8 cellular contexts compared by ENCODE assay signal in the genomic region with DNA sequence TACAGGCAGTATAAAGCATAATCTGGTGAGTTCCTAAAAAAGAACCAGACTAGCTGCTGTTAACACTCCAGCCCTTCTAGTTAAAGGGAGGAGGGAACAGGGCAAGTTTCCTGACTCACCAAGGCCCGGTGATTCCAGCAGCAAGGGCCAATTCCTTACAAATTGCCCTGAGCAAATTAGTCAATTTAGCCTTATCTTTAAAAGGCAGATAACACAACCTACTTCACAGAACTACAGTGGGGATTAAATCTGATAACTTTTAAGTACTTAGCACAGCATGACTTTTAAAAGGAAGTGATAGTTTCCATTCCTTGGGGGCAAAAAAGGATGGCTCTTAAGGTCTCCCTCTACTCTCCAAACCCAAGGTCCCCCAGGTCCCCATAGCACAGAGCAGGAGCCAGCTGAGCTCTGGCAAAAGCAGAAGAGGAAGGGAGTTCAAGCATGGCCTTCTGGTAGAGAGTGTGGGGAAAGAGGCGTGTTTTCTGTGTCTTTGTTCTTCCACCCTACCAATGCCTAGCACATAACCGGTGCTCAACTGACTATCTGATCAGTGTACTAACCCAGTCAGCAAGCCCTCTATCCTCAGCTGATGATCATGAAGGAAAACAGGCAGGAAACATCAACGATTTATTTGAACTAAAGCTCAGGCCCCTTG. TPM values are rescaled to one million over a fixed set of nuclear protein-coding genes. Genes with fewer than 3 reads are reported as not detected.
DNase-seq lines count a peak whose midpoint lies in the region; ATAC-seq, FAIRE-seq and TF ChIP-seq lines count a peak whose summit lies in the region.

No MANE protein-coding gene starts in this region.

- no peak for TF ChIP-seq RAD21 in K562 (CRISPR knock-in tag; conservative IDR thresholded peaks at IDR 0.05 in 1 of 2, IDR thresholded peaks at IDR 0.05 in 1 of 2)

- peaks cover 86% of the 10 kb centered on the region for H3K79me2 ChIP-seq in Karpas-422 (ENCODE audit: low read length)
- H3K79me2 ChIP-seq in K562 (ENCODE audit: control insufficient read depth, insufficient read depth, low read length) = no peaks in the 10 kb centered on the region

- no peaks in the 10 kb centered on the region for H3K9me1 ChIP-seq in K562 (ENCODE audit: control insufficient read depth, insufficient read depth, low read length)

- H3K27ac Mint-ChIP-seq in activated naive CD4-positive, alpha-beta T cell treated with anti-CD3 and anti-CD28 coated beads, Interleukin-2, amount 10 ng/mL, durations not matched to agents 7 days and 5 days = peak overlapping the region; percentile 21

- in situ Hi-C loops in K562 (cut with MboI) = no loop called here

- H3K36me3 ChIP-seq in Karpas-422 (ENCODE audit: insufficient read depth, low read length) (peaks cover 48% of the 10 kb centered on the region), K562 (ENCODE audit: control insufficient read depth, insufficient read depth, low read length) (no peaks in the 10 kb centered on the region), stomach (peaks cover 0 to 6% (median 0%) of the 10 kb centered on the region in 4 donors)

- no TSS peak for BruUV-seq in K562 (replicated peaks; lab: Mats Ljungman, UMichigan)

- H3K4me1 Mint-ChIP-seq in activated naive CD4-positive, alpha-beta T cell treated with anti-CD3 and anti-CD28 coated beads, Interleukin-2, amount 10 ng/mL, durations not matched to agents 7 days and 5 days = peaks cover 68% of the 10 kb centered on the region

- H3K27me3 Mint-ChIP-seq in activated naive CD4-positive, alpha-beta T cell treated with anti-CD3 and anti-CD28 coated beads, Interleukin-2, amount 10 ng/mL, durations not matched to agents 7 days and 5 days = no peaks in the 10 kb centered on the region

- H3K9ac ChIP-seq in Karpas-422 (ENCODE audit: low read length) = peak overlapping the region; percentile 89
- H3K9ac ChIP-seq in K562 (ENCODE audit: insufficient read depth in 1 of 2, low read depth in 2 of 2, low read length in 2 of 2) = no peak overlapping the region

- no peak for ATAC-seq in K562

- CTCF ChIA-PET in activated naive CD4-positive, alpha-beta T cell treated with anti-CD3 and anti-CD28 coated beads, Interleukin-2, amount 10 ng/mL, durations not matched to agents 7 days and 5 days (lab: Charles Lee) = interaction anchor here (1.6 kb wide), 1 partner anchor 16 kb away, joined by 4 read pairs; no protein-coding TSS in a partner anchor
- CTCF ChIA-PET in K562 (lab: Yijun Ruan, JAX; ENCODE audit: low intra/inter-chr PET ratio) = no interaction called here

- H3K4me1 ChIP-seq in Karpas-422 (ENCODE audit: low read length) = peaks cover 74% of the 10 kb centered on the region
- H3K4me1 ChIP-seq in K562 (replicated peaks in 1 of 2; ENCODE audit: control insufficient read depth in 2 of 2, insufficient read depth in 2 of 2, low read length in 2 of 2) = peaks cover 0 to 16% of the 10 kb centered on the region in 2 experiments; a peak in 2 of 5 replicates
- peaks cover 34 to 75% (median 59%) of the 10 kb centered on the region in 4 donors for H3K4me1 ChIP-seq in stomach

- WGBS in K562 (ENCODE audit: insufficient coverage, low coverage, missing lambda C conversion rate) = 0% methylated on average over 4 of the region's 4 CpGs
- WGBS in stomach, 5 donors = 27 to 51% (median 35%) methylated on average over 4 of the region's 4 CpGs

- TF ChIP-seq EP300 in K562 (IDR thresholded peaks at IDR 0.05; ENCODE audit: low read length) (no peak), stomach (IDR thresholded peaks at IDR 0.05) (no peak)

- no peaks in the 10 kb centered on the region for H3K9me2 ChIP-seq in Karpas-422 (replicated peaks; ENCODE audit: insufficient read depth, low read length)

- H2AFZ ChIP-seq in Karpas-422 (ENCODE audit: low read length) = no peak overlapping the region
- no peak overlapping the region for H2AFZ ChIP-seq in K562 (ENCODE audit: low read depth, low read length)

- intact Hi-C loops in K562 (cut with micrococcal nuclease) (no loop called here), stomach (cut with DNase I; ENCODE audit: low total_unique reads) (no loop called here)

- peaks cover 44% of the 10 kb centered on the region for H3K36me3 Mint-ChIP-seq in activated naive CD4-positive, alpha-beta T cell treated with anti-CD3 and anti-CD28 coated beads, Interleukin-2, amount 10 ng/mL, durations not matched to agents 7 days and 5 days

- peak overlapping the region; percentile 95 for H3K27ac ChIP-seq in Karpas-422 (ENCODE audit: low read length)
- H3K27ac ChIP-seq in K562 (ENCODE audit: extremely low read depth, low read depth, low read length) = no peak overlapping the region
- peak overlapping the region in 4 of 5 donors; percentile 63 to 91 (median 68) for H3K27ac ChIP-seq in stomach

- POLR2A ChIA-PET in K562 (lab: Yijun Ruan, JAX) = no interaction called here

- FAIRE-seq in K562 (lab: Jason Lieb, UNC) = peak; percentile 15

- TF ChIP-seq POLR2A in K562 (conservative IDR thresholded peaks at IDR 0.05) = no peak
- TF ChIP-seq POLR2A in stomach (IDR thresholded peaks at IDR 0.05) = no peak

- H3K4me3 Mint-ChIP-seq in activated naive CD4-positive, alpha-beta T cell treated with anti-CD3 and anti-CD28 coated beads, Interleukin-2, amount 10 ng/mL, durations not matched to agents 7 days and 5 days = no peak overlapping the region

- peak; percentile 28 for DNase-seq in activated naive CD4-positive, alpha-beta T cell treated with anti-CD3 and anti-CD28 coated beads, Interleukin-2, amount 10 ng/mL, durations not matched to agents 7 days and 5 days
- DNase-seq in activated naive CD4-positive, alpha-beta T cell treated with Interleukin-2 at 50 U/mL for 16 hours = no peak
- DNase-seq in Karpas-422 (peak; percentile 87), K562 (ENCODE audit: extremely low read depth in 1 of 4, low spot score in 3 of 4) (no peak), stomach (peak; percentile 57), NCI-H774 (lab: John Stamatoyannopoulos, UW) (no peak), cerebellar nuclear complex (lab: John Stamatoyannopoulos, UW) (no peak), NCI-H2029 (lab: John Stamatoyannopoulos, UW) (no peak)

- H4K20me1 ChIP-seq in Karpas-422 (ENCODE audit: insufficient read depth, low read depth, low read length) (0 out of 2 replicates have a peak, but pooled peaks cover 4% of the 10 kb centered on the region), K562 (replicated peaks; ENCODE audit: control insufficient read depth, insufficient read depth, low read length) (0 out of 2 replicates have a peak, but pooled peaks cover 3% of the 10 kb centered on the region)

- H3K4me3 ChIP-seq in Karpas-422 (ENCODE audit: low read length) = peak overlapping the region; percentile 88
- H3K4me3 ChIP-seq in K562 = no peak overlapping the region
- peak overlapping the region in 1 of 4 donors; percentile 7 for H3K4me3 ChIP-seq in stomach

- no peak for TF ChIP-seq CTCF in K562 (IDR thresholded peaks at IDR 0.05 in 2 of 3, conservative IDR thresholded peaks at IDR 0.05 in 1 of 3; ENCODE audit: insufficient read depth in 2 of 3, low read depth in 1 of 3, low read length in 3 of 3)
- TF ChIP-seq CTCF in stomach (IDR thresholded peaks at IDR 0.05) = no peak

- H3K27me3 ChIP-seq in Karpas-422 (ENCODE audit: low read length) (no peaks in the 10 kb centered on the region), K562 (ENCODE audit: control insufficient read depth in 2 of 2, insufficient read depth in 2 of 2, low read length in 2 of 2) (peaks cover 6 to 24% of the 10 kb centered on the region in 2 experiments), stomach (no peaks in the 10 kb centered on the region)

- peaks cover 2% of the 10 kb centered on the region for H3K9me3 Mint-ChIP-seq in activated naive CD4-positive, alpha-beta T cell treated with anti-CD3 and anti-CD28 coated beads, Interleukin-2, amount 10 ng/mL, durations not matched to agents 7 days and 5 days

- no peaks in the 10 kb centered on the region for H3K9me3 ChIP-seq in Karpas-422 (ENCODE audit: low read length)
- H3K9me3 ChIP-seq in K562 (replicated peaks; ENCODE audit: control insufficient read depth, insufficient read depth, low read depth, low read length) = no peaks in the 10 kb centered on the region
- H3K9me3 ChIP-seq in stomach = no peaks in the 10 kb centered on the region

- peak overlapping the region; percentile 94 for H3K4me2 ChIP-seq in Karpas-422 (ENCODE audit: low read depth, low read length, poor library complexity, severe bottlenecking)
- no peak overlapping the region for H3K4me2 ChIP-seq in K562 (ENCODE audit: insufficient read depth, low read length)

TF ChIP-seq in K562, 482 proteins besides CTCF, POLR2A, EP300 and RAD21 (continues in another document):
- TF ChIP-seq ZNF445 (CRISPR knock-in tag; IDR thresholded peaks at IDR 0.05; ENCODE audit: low read depth) = no peak
- TF ChIP-seq BRD4 (IDR thresholded peaks at IDR 0.05) = no peak
- no peak for TF ChIP-seq SMARCA4 (IDR thresholded peaks at IDR 0.05)
- TF ChIP-seq FOXK1 (CRISPR knock-in tag; IDR thresholded peaks at IDR 0.05; ENCODE audit: borderline replicate concordance) = no peak

RNA-seq across cellular contexts. Expression of gene CDCA7L, which starts 4.0 kb away (rescaled TPM):
- total RNA-seq in Karpas-422 (2014; rRNA removed; shearing (Covaris generic); ENCODE audit: low replicate concordance) = 278 and 314 TPM in 2 replicates
- 10.8 and 10.9 TPM in 2 replicates for total RNA-seq in K562 (2011; cell fraction: chromatin; rRNA removed; ENCODE audit: low replicate concordance)
- 8.0 and 8.4 TPM in 2 replicates for total RNA-seq in K562 (2011; cell fraction: nucleolus; rRNA removed)
- 7.2 and 13.0 TPM in 2 replicates for total RNA-seq in K562 (2011; cell fraction: nucleoplasm; rRNA removed)
- total RNA-seq in K562 (2014; rRNA removed) (2.6 and 3.0 TPM in 2 replicates), K562 (2014; rRNA removed; fragmentation: Illumina TruSeq; extraction: Trizol) (4.3 and 4.9 TPM in 2 replicates), K562 (2015; rRNA removed; fragmentation: Illumina TruSeq; extraction: Trizol) (3.5 and 4.5 TPM in 2 replicates), K562 (2021) (3.1 and 3.8 TPM in 2 replicates), stomach (10 to 100 TPM in 3 of 5 donors, 1 to 10 TPM in 2; 5.4 to 89.8 (median 13.4) TPM)
- polyA plus RNA-seq in K562 (2011; rRNA removed) (17.6 and 32.4 TPM in 2 replicates), K562 (2014; fragmentation: Illumina TruSeq; extraction: Trizol) (3.7 and 5.2 TPM in 2 replicates), K562 (2014; fragmentation: Nextera tagmentation; extraction: Ambion mirVana) (1 to 10 TPM; 1.9 to 2.1 TPM), K562 (2014; rRNA removed) (2.3 and 4.3 TPM in 2 replicates), stomach (10 to 100 TPM; 17.8 to 37.6 (median 20.3) TPM)
- 13.1 and 15.3 TPM in 2 replicates for polyA plus RNA-seq in K562 (2011; cell fraction: cytosol; rRNA removed)
- polyA plus RNA-seq in K562 (2011; cell fraction: nucleus; rRNA removed) = 20.1 and 29.2 TPM in 2 replicates
- polyA plus RNA-seq in K562 (2012) = 1.00 and 1.7 TPM in 2 replicates
- polyA minus RNA-seq in K562 (2011; rRNA and poly(A)+ RNA removed) = 24.0 and 39.4 TPM in 2 replicates
- 14.4 and 16.5 TPM in 2 replicates for polyA minus RNA-seq in K562 (2011; cell fraction: cytosol; rRNA and poly(A)+ RNA removed)
- polyA minus RNA-seq in K562 (2011; cell fraction: nucleus; rRNA and poly(A)+ RNA removed) = 11.7 and 16.0 TPM in 2 replicates

Comparison
In these comparisons a context has a peak if more than half of its experiments do, and no peak if none do; other contexts are left out.
1. DNase-seq: peak in activated naive CD4-positive, alpha-beta T cell treated with anti-CD3 and anti-CD28 coated beads, Interleukin-2, amount 10 ng/mL, durations not matched to agents 7 days and 5 days (single experiment), Karpas-422 (single experiment) and stomach (single experiment); none in activated naive CD4-positive, alpha-beta T cell treated with Interleukin-2 at 50 U/mL for 16 hours (single experiment), K562 (0 of 4), NCI-H774 (single experiment), cerebellar nuclear complex (0 of 2) and NCI-H2029 (single experiment).